In the genomic region with DNA sequence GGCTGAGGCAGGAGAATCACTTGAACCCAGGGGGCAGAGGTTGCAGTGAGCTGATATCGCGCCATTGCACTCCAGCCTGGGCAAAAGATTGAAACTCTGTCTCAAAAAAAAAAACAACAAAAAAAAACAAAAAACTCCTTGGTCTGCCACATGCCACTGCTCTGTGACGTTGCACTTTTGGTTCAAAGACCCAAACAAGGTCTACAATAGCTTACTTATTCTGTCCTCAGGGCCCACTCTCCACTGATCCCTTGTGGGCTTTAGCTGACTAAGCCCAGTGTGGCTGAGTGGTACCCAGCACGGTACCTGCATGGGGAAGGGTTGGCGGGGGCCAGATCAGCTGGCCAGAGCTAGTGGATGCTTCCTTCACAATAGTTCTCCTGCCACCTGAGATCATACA, we compare ENCODE assay signal across 2 cellular contexts.
TF ChIP-seq lines count a peak whose summit lies in the region.

No MANE protein-coding gene starts in this region.

TF ChIP-seq in WTC11, 78 proteins besides CTCF, POLR2A, EP300 and RAD21 (continued from another document):
- TF ChIP-seq ZNF396 (CRISPR knock-in tag; IDR thresholded peaks at IDR 0.05; ENCODE audit: borderline replicate concordance), result no peak
- no peak for TF ChIP-seq MXD4 (CRISPR knock-in tag; IDR thresholded peaks at IDR 0.05; ENCODE audit: borderline replicate concordance)
- TF ChIP-seq, protein P1, sequence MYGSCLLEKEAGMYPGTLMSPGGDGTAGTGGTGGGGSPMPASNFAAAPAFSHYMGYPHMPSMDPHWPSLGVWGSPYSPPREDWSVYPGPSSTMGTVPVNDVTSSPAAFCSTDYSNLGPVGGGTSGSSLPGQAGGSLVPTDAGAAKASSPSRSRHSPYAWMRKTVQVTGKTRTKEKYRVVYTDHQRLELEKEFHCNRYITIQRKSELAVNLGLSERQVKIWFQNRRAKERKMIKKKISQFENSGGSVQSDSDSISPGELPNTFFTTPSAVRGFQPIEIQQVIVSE (CRISPR knock-in tag; IDR thresholded peaks at IDR 0.05; ENCODE audit: borderline replicate concordance), result no peak
- TF ChIP-seq, protein P2, sequence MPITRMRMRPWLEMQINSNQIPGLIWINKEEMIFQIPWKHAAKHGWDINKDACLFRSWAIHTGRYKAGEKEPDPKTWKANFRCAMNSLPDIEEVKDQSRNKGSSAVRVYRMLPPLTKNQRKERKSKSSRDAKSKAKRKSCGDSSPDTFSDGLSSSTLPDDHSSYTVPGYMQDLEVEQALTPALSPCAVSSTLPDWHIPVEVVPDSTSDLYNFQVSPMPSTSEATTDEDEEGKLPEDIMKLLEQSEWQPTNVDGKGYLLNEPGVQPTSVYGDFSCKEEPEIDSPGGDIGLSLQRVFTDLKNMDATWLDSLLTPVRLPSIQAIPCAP (CRISPR knock-in tag; IDR thresholded peaks at IDR 0.05), result no peak
- TF ChIP-seq, protein P3, sequence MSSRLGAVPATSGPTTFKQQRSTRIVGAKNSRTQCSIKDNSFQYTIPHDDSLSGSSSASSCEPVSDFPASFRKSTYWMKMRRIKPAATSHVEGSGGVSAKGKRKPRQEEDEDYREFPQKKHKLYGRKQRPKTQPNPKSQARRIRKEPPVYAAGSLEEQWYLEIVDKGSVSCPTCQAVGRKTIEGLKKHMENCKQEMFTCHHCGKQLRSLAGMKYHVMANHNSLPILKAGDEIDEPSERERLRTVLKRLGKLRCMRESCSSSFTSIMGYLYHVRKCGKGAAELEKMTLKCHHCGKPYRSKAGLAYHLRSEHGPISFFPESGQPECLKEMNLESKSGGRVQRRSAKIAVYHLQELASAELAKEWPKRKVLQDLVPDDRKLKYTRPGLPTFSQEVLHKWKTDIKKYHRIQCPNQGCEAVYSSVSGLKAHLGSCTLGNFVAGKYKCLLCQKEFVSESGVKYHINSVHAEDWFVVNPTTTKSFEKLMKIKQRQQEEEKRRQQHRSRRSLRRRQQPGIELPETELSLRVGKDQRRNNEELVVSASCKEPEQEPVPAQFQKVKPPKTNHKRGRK (CRISPR knock-in tag; IDR thresholded peaks at IDR 0.05; ENCODE audit: borderline replicate concordance), result no peak
- TF ChIP-seq SOX15 (CRISPR knock-in tag; IDR thresholded peaks at IDR 0.05), result no peak
- no peak for TF ChIP-seq CREM (CRISPR knock-in tag; IDR thresholded peaks at IDR 0.05)

TF ChIP-seq in neural cell, 6 proteins besides CTCF, POLR2A, EP300 and RAD21 (continued from another document):
- TF ChIP-seq, protein P4, sequence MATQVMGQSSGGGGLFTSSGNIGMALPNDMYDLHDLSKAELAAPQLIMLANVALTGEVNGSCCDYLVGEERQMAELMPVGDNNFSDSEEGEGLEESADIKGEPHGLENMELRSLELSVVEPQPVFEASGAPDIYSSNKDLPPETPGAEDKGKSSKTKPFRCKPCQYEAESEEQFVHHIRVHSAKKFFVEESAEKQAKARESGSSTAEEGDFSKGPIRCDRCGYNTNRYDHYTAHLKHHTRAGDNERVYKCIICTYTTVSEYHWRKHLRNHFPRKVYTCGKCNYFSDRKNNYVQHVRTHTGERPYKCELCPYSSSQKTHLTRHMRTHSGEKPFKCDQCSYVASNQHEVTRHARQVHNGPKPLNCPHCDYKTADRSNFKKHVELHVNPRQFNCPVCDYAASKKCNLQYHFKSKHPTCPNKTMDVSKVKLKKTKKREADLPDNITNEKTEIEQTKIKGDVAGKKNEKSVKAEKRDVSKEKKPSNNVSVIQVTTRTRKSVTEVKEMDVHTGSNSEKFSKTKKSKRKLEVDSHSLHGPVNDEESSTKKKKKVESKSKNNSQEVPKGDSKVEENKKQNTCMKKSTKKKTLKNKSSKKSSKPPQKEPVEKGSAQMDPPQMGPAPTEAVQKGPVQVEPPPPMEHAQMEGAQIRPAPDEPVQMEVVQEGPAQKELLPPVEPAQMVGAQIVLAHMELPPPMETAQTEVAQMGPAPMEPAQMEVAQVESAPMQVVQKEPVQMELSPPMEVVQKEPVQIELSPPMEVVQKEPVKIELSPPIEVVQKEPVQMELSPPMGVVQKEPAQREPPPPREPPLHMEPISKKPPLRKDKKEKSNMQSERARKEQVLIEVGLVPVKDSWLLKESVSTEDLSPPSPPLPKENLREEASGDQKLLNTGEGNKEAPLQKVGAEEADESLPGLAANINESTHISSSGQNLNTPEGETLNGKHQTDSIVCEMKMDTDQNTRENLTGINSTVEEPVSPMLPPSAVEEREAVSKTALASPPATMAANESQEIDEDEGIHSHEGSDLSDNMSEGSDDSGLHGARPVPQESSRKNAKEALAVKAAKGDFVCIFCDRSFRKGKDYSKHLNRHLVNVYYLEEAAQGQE (IDR thresholded peaks at IDR 0.05; ENCODE audit: borderline replicate concordance), result no peak
- no peak for TF ChIP-seq TAF1 (IDR thresholded peaks at IDR 0.05; ENCODE audit: low read depth)
- no peak for TF ChIP-seq EZH2 (IDR thresholded peaks at IDR 0.05; ENCODE audit: borderline replicate concordance, insufficient read depth, low read length, poor library complexity, severe bottlenecking)
- no peak for TF ChIP-seq POLR2AphosphoS5 (IDR thresholded peaks at IDR 0.05)
TF ChIP-seq in neural cell: peak in this region for 0.
